8 cellular contexts compared by ENCODE assay signal in the genomic region with DNA sequence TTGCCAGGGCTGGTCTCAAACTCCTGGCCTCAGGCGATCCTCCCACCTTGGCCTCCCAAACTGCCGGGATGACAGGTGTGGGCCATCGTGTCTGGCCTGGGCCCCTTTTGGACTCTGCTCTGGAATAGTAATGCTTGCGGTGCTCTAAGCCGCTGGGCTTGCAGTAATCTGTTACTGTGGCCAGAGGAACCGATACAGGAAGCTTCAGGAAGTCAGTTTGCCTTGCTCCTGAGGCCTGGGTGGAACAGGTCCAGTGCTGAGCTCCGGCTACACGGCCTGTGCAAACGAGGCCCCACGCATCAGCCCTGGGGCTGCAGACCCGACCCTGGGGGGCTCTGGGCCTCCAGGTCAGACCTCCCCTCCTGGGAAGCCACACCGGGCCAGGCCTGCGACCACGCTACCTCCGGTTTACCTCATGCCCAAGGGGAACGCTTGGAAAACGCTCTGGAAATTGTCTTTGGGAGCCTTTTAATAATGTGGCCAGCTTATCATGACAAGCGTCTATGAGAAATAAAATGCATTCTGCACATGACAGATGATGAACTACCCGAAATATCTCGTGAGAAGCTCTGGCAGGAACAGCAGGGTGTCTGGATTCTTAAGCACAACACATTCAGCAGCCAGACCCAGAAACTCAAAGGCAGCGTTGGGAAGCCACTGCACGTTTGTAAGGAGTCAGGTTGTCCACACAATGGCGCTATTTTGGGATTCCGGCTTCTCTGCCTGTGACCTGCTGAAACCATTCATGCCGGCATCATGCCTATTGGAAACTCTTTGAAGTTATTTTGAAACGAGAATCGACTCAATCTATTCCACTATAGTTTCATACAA. TPM values are rescaled to one million over a fixed set of nuclear protein-coding genes. Genes with fewer than 3 reads are reported as not detected.
DNase-seq lines count a peak whose midpoint lies in the region; ATAC-seq and TF ChIP-seq lines count a peak whose summit lies in the region.

No MANE protein-coding gene starts in this region.

- 33 to 40% methylated on average over 27 of the region's 27 CpGs for WGBS in lung, 2 donors

- H3K9me3 ChIP-seq in lung (ENCODE audit: control insufficient read depth in 2 of 2, insufficient read depth in 1 of 2, low read length in 1 of 2) = peaks cover 0 to 4% of the 10 kb centered on the region in 2 donors

- H3K36me3 ChIP-seq in lung (ENCODE audit: control insufficient read depth in 2 of 2, insufficient read depth in 2 of 2, low read length in 2 of 2) = peaks cover 6 to 25% of the 10 kb centered on the region in 2 donors

- ATAC-seq in lung (ENCODE audit: insufficient read depth, low FRiP score) (peak; percentile 27), HG02852 (IDR thresholded peaks at IDR 0.05; ENCODE audit: unreplicated experiment) (no peak), GM18909 (IDR thresholded peaks at IDR 0.05; ENCODE audit: poor library complexity, unreplicated experiment) (no peak), GM18873 (IDR thresholded peaks at IDR 0.05; ENCODE audit: low FRiP score, unreplicated experiment) (no peak)

- H3K4me1 ChIP-seq in lung (ENCODE audit: control insufficient read depth in 2 of 2, insufficient read depth in 2 of 2, low read length in 2 of 2) = peaks cover 0 to 9% of the 10 kb centered on the region in 2 donors

- TF ChIP-seq CTCF in cardiac fibroblast (IDR thresholded peaks at IDR 0.05; ENCODE audit: low read depth, low read length) = peak; percentile 33
- TF ChIP-seq CTCF in lung (IDR thresholded peaks at IDR 0.05; ENCODE audit: control extremely low read depth, extremely low read depth) = no peak

- H3K27me3 ChIP-seq in lung (ENCODE audit: control insufficient read depth, insufficient read depth) = no peaks in the 10 kb centered on the region

- DNase-seq in AG20443 (ENCODE audit: low spot score) (peak; percentile 77), Kasumi-1 (lab: John Stamatoyannopoulos, UW) (peak; percentile 11 to 12), cardiac fibroblast (ENCODE audit: low read depth in 2 of 2) (peak; percentile 55 to 69), lung (ENCODE audit: low spot score) (no peak), NCI-H345 (lab: John Stamatoyannopoulos, UW) (no peak)

- peak overlapping the region; percentile 44 to 52 for H3K27ac ChIP-seq in lung (ENCODE audit: low read depth in 1 of 2, low read length in 1 of 2)

- no peak overlapping the region for H3K4me3 ChIP-seq in cardiac fibroblast (replicated peaks in 1 of 2; ENCODE audit: low read depth in 2 of 2, low read length in 2 of 2)
- no peak overlapping the region for H3K4me3 ChIP-seq in lung

RNA-seq across cellular contexts. Expression of a gene that starts 10.1 kb away (rescaled TPM):
- total RNA-seq in lung = 10 to 100 TPM; 11.5 to 34.2 TPM
- polyA plus RNA-seq in lung = 10 to 100 TPM; 31.0 to 39.0 TPM

RNA-seq across cellular contexts. Expression of a gene that starts 10.7 kb away (rescaled TPM):
- total RNA-seq in lung = 10 to 100 TPM in 1 of 2 donors, 1 to 10 TPM in 1; 10.0 to 17.0 TPM
- polyA plus RNA-seq in lung = 1 to 10 TPM; 5.6 to 6.0 TPM

RNA-seq across cellular contexts. Expression of a gene that starts 18.4 kb away (rescaled TPM):
- 1 to 10 TPM in 1 of 2 donors, not detected in 1; 8.1 TPM for total RNA-seq in lung
- polyA plus RNA-seq in lung = under 1 TPM in 1 of 2 donors, not detected in 1; 0.05 TPM

Comparison
In these comparisons a context has a peak if more than half of its experiments do, and no peak if none do; other contexts are left out.
1. DNase-seq: peak in AG20443 (single experiment), Kasumi-1 (2 of 2) and cardiac fibroblast (2 of 2); none in lung (single experiment) and NCI-H345 (single experiment).